Comparison of ENCODE assay signal across 14 cellular contexts in the genomic region with DNA sequence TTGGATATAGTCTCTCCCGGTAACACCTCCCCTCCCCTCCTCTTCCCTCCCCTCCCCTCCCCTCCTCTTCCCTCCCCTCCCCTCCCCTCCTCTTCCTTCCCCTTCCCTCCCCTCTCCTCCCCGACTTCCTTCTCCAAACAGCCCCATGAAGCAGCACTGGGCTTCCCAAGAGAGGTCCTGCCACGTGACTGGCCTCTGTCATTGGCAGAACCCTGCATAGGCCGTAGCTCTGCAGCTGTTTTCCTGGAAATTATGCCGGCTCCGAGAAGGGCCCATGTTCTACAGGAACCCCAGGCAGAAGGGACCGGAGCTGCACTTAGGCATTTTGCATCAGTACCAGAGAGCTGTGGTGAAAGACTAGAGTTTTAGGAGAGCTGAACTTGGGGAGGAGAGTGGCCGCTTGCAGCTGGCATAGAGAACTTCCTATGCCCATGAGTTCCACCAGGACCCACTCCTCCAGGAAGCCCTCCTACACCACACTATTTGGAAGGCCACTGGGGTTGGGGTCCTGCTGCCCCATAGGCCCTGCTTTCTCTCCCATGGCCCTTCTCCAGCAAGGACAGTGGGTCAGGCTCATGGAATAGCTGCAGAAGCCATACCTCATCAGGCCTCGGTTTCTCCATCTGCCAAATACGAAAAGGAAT. TPM values are rescaled to one million over a fixed set of nuclear protein-coding genes. Genes with fewer than 3 reads are reported as not detected.
DNase-seq lines count a peak whose midpoint lies in the region; ATAC-seq and TF ChIP-seq lines count a peak whose summit lies in the region.
"Had no signal": no experiment of that assay in that cellular context is flagged by ENCODE, and none has a peak within 500 bp of the region (broad histone marks: within the 10 kb centered on the region; RNA-seq: fewer than 3 reads in every experiment).

No MANE protein-coding gene starts in this region.

- ATAC-seq in activated CD4-positive, alpha-beta T cell treated with anti-CD3 and anti-CD28 coated beads for 36 hours, result no peak

- no peaks in the 10 kb centered on the region for H4K20me1 ChIP-seq in mammary epithelial cell (ENCODE audit: insufficient read depth, low read length)

- BruUV-seq in mammary epithelial cell (replicated peaks; lab: Mats Ljungman, UMichigan), result no TSS peak

- DNase-seq in breast epithelium (ENCODE audit: low spot score in 2 of 2) (no peak), mammary epithelial cell (no peak), fibroblast of mammary gland (ENCODE audit: low read depth) (peak; percentile 59), myocyte (ENCODE audit: low read depth) (peak; percentile 88), nephron progenitor cell (no peak), erythroblast (lab: John Stamatoyannopoulos, UW) (no peak)
- no peak for DNase-seq in activated CD4-positive, alpha-beta T cell treated with anti-CD3 and anti-CD28 coated beads for 36 hours
- no peak for DNase-seq in activated CD4-positive, alpha-beta T cell treated with anti-CD3 and anti-CD28 coated beads, Interleukin-2, amount 10 ng/mL, durations not matched to agents 7 days and 5 days
- DNase-seq: activated T-cell treated with anti-CD3 and anti-CD28 coated beads, Interleukin-2, amount 50 U/mL, for 1 hour; effector memory CD8-positive, alpha-beta T cell; NCI-H2081; stimulated activated CD4-positive, alpha-beta T cell treated with anti-CD3 and anti-CD28 coated beads, Interleukin-2, amount 100 ng/mL, for 24 hours; SW 1271 had no signal

- H3K79me2 ChIP-seq in mammary epithelial cell (ENCODE audit: insufficient read depth, low read length), result no peaks in the 10 kb centered on the region

- WGBS in mammary epithelial cell (ENCODE audit: low coverage, missing lambda C conversion rate), result 82% methylated on average over 7 of the region's 10 CpGs

- no peak overlapping the region for H3K27ac Mint-ChIP-seq in activated CD4-positive, alpha-beta T cell treated with anti-CD3 and anti-CD28 coated beads for 36 hours
- H3K27ac Mint-ChIP-seq in activated CD4-positive, alpha-beta T cell treated with anti-CD3 and anti-CD28 coated beads, Interleukin-2, amount 10 ng/mL, durations not matched to agents 7 days and 5 days, result no peak overlapping the region
- H3K27ac Mint-ChIP-seq in nephron progenitor cell, result no peak overlapping the region
- H3K27ac Mint-ChIP-seq: effector memory CD8-positive, alpha-beta T cell had no signal

- intact Hi-C loops in breast epithelium (cut with DNase I; ENCODE audit: low total_unique reads), result no loop called here
- intact Hi-C loops in mammary epithelial cell (cut with micrococcal nuclease), result no loop called here
- intact Hi-C loops in activated CD4-positive, alpha-beta T cell treated with anti-CD3 and anti-CD28 coated beads for 36 hours (cut with DNase I, micrococcal nuclease), result no loop called here

- no peaks in the 10 kb centered on the region for H3K36me3 Mint-ChIP-seq in activated CD4-positive, alpha-beta T cell treated with anti-CD3 and anti-CD28 coated beads for 36 hours (ENCODE audit: low read depth)
- H3K36me3 Mint-ChIP-seq in activated CD4-positive, alpha-beta T cell treated with anti-CD3 and anti-CD28 coated beads, Interleukin-2, amount 10 ng/mL, durations not matched to agents 7 days and 5 days (ENCODE audit: low read depth), result no peaks in the 10 kb centered on the region
- H3K36me3 Mint-ChIP-seq in nephron progenitor cell (ENCODE audit: low read depth), result no peaks in the 10 kb centered on the region

- dilution Hi-C loops in mammary epithelial cell (cut with HindIII; ENCODE audit: low sequenced_read_pairs), result no loop called here

- CTCF ChIA-PET in mammary epithelial cell (lab: Charles Lee; ENCODE audit: low non-redundant PET), result no interaction called here
- CTCF ChIA-PET in activated CD4-positive, alpha-beta T cell treated with anti-CD3 and anti-CD28 coated beads for 36 hours (lab: Charles Lee), result interaction anchor here (1.4 kb wide), 1 partner anchor 14 kb away, joined by 3 read pairs; no protein-coding TSS in a partner anchor
- CTCF ChIA-PET in activated CD4-positive, alpha-beta T cell treated with anti-CD3 and anti-CD28 coated beads, Interleukin-2, amount 10 ng/mL, durations not matched to agents 7 days and 5 days (lab: Charles Lee), result interaction anchor here (1.2 kb wide), 1 partner anchor 13 kb away, joined by 4 read pairs; no protein-coding TSS in a partner anchor

- POLR2A ChIA-PET in activated CD4-positive, alpha-beta T cell treated with anti-CD3 and anti-CD28 coated beads for 36 hours (lab: Charles Lee), result no interaction called here
- POLR2A ChIA-PET in activated CD4-positive, alpha-beta T cell treated with anti-CD3 and anti-CD28 coated beads, Interleukin-2, amount 10 ng/mL, durations not matched to agents 7 days and 5 days (lab: Charles Lee), result no interaction called here

- TF ChIP-seq CTCF in breast epithelium (IDR thresholded peaks at IDR 0.05) (no peak), mammary epithelial cell (conservative IDR thresholded peaks at IDR 0.05 in 1 of 2, IDR thresholded peaks at IDR 0.05 in 1 of 2; ENCODE audit: extremely low read depth in 1 of 2, insufficient read depth in 1 of 2, low read depth in 1 of 2, low read length in 2 of 2) (no peak), fibroblast of mammary gland (conservative IDR thresholded peaks at IDR 0.05; ENCODE audit: control insufficient read depth, insufficient read depth, low read depth, low read length) (no peak), nephron progenitor cell (IDR thresholded peaks at IDR 0.05) (no peak)

- no peak for TF ChIP-seq POLR2A in breast epithelium (IDR thresholded peaks at IDR 0.05)
- no peak for TF ChIP-seq POLR2A in erythroblast (IDR thresholded peaks at IDR 0.05; ENCODE audit: low read length)

- no peak overlapping the region for H3K9ac ChIP-seq in mammary epithelial cell (ENCODE audit: insufficient read depth, low read length)

- H3K27me3 ChIP-seq in breast epithelium, result no peaks in the 10 kb centered on the region
- peaks cover 2% of the 10 kb centered on the region for H3K27me3 ChIP-seq in mammary epithelial cell (ENCODE audit: insufficient read depth, low read length)

- peaks cover 4% of the 10 kb centered on the region for H3K4me1 Mint-ChIP-seq in activated CD4-positive, alpha-beta T cell treated with anti-CD3 and anti-CD28 coated beads for 36 hours
- peaks cover 5% of the 10 kb centered on the region for H3K4me1 Mint-ChIP-seq in activated CD4-positive, alpha-beta T cell treated with anti-CD3 and anti-CD28 coated beads, Interleukin-2, amount 10 ng/mL, durations not matched to agents 7 days and 5 days
- H3K4me1 Mint-ChIP-seq in nephron progenitor cell, result peaks cover 58% of the 10 kb centered on the region

- H3K4me3 Mint-ChIP-seq in activated CD4-positive, alpha-beta T cell treated with anti-CD3 and anti-CD28 coated beads for 36 hours, result no peak overlapping the region
- H3K4me3 Mint-ChIP-seq in activated CD4-positive, alpha-beta T cell treated with anti-CD3 and anti-CD28 coated beads, Interleukin-2, amount 10 ng/mL, durations not matched to agents 7 days and 5 days, result no peak overlapping the region
- no peak overlapping the region for H3K4me3 Mint-ChIP-seq in nephron progenitor cell
- H3K4me3 Mint-ChIP-seq: effector memory CD8-positive, alpha-beta T cell had no signal

- H2AFZ ChIP-seq in mammary epithelial cell (ENCODE audit: low read depth, low read length), result no peak overlapping the region

- H3K27me3 Mint-ChIP-seq in activated CD4-positive, alpha-beta T cell treated with anti-CD3 and anti-CD28 coated beads for 36 hours, result peaks cover 16% of the 10 kb centered on the region
- H3K27me3 Mint-ChIP-seq in activated CD4-positive, alpha-beta T cell treated with anti-CD3 and anti-CD28 coated beads, Interleukin-2, amount 10 ng/mL, durations not matched to agents 7 days and 5 days, result peaks cover 18% of the 10 kb centered on the region
- peaks cover 4% of the 10 kb centered on the region for H3K27me3 Mint-ChIP-seq in nephron progenitor cell (ENCODE audit: low read depth, poor library complexity)

- no peaks in the 10 kb centered on the region for H3K9me3 Mint-ChIP-seq in activated CD4-positive, alpha-beta T cell treated with anti-CD3 and anti-CD28 coated beads for 36 hours (ENCODE audit: low read depth)
- H3K9me3 Mint-ChIP-seq in activated CD4-positive, alpha-beta T cell treated with anti-CD3 and anti-CD28 coated beads, Interleukin-2, amount 10 ng/mL, durations not matched to agents 7 days and 5 days, result no peaks in the 10 kb centered on the region
- H3K9me3 Mint-ChIP-seq in nephron progenitor cell, result no peaks in the 10 kb centered on the region
- H3K9me3 Mint-ChIP-seq: effector memory CD8-positive, alpha-beta T cell had no signal

- in situ Hi-C loops in mammary epithelial cell (cut with MboI; ENCODE audit: low sequenced_read_pairs in 2 of 2), result no loop called here

- peak overlapping the region; percentile 22 to 85 for H3K27ac ChIP-seq in breast epithelium
- H3K27ac ChIP-seq in mammary epithelial cell (ENCODE audit: insufficient read depth, low read depth, low read length), result no peak overlapping the region

- H3K4me3 ChIP-seq in breast epithelium, result no peak overlapping the region
- H3K4me3 ChIP-seq in mammary epithelial cell (replicated peaks in 1 of 3; ENCODE audit: insufficient read depth in 1 of 3, low read depth in 2 of 3, low read length in 3 of 3), result no peak overlapping the region
- H3K4me3 ChIP-seq in fibroblast of mammary gland (ENCODE audit: control insufficient read depth, low read depth, low read length), result no peak overlapping the region

- H3K9me3 ChIP-seq in breast epithelium, result no peaks in the 10 kb centered on the region
- no peaks in the 10 kb centered on the region for H3K9me3 ChIP-seq in mammary epithelial cell (replicated peaks; ENCODE audit: insufficient read depth, low read length)

- H3K36me3 ChIP-seq in breast epithelium (no peaks in the 10 kb centered on the region), mammary epithelial cell (ENCODE audit: insufficient read depth, low read length) (no peaks in the 10 kb centered on the region)

- H3K4me2 ChIP-seq in mammary epithelial cell (ENCODE audit: insufficient read depth, low read depth, low read length), result no peak overlapping the region

- H3K4me1 ChIP-seq in breast epithelium (peaks cover 6 to 9% of the 10 kb centered on the region in 2 donors), mammary epithelial cell (ENCODE audit: insufficient read depth, low read length) (no peaks in the 10 kb centered on the region)

RNA-seq across cellular contexts. Expression of gene TNFAIP2, which starts 5.1 kb away (rescaled TPM):
- total RNA-seq in breast epithelium, result 10 to 100 TPM; 43.6 to 76.5 (median 60.0) TPM
- total RNA-seq in mammary epithelial cell, result 1 to 10 TPM; 1.8 to 3.3 TPM
- 0.14 TPM for polyA plus RNA-seq in mammary epithelial cell
- polyA minus RNA-seq in mammary epithelial cell, result not detected
- total RNA-seq in myocyte, result 76.6 and 179 TPM in 2 replicates
- 21.1 TPM for polyA plus RNA-seq in myocyte (2012)
- total RNA-seq in activated CD4-positive, alpha-beta T cell treated with anti-CD3 and anti-CD28 coated beads for 36 hours, result 1 to 10 TPM; 1.7 to 1.8 TPM
- total RNA-seq in activated CD4-positive, alpha-beta T cell treated with anti-CD3 and anti-CD28 coated beads, Interleukin-2, amount 10 ng/mL, durations not matched to agents 7 days and 5 days, result under 1 TPM in 1 of 2 experiments, not detected in 1; 0.60 TPM

RNA-seq across cellular contexts. Expression of gene EXOC3L4, which starts 23.6 kb away (rescaled TPM):
- total RNA-seq in breast epithelium (1 to 10 TPM in 1 of 3 donors, under 1 TPM in 1, not detected in 1; 0.66 to 1.0 TPM), mammary epithelial cell (not detected), myocyte (58.9 and 99.9 TPM in 2 replicates)
- polyA plus RNA-seq in mammary epithelial cell, result not detected
- polyA minus RNA-seq in mammary epithelial cell, result not detected
- polyA plus RNA-seq in myocyte (2012), result 3.0 TPM
- not detected for total RNA-seq in activated CD4-positive, alpha-beta T cell treated with anti-CD3 and anti-CD28 coated beads for 36 hours
- total RNA-seq in activated CD4-positive, alpha-beta T cell treated with anti-CD3 and anti-CD28 coated beads, Interleukin-2, amount 10 ng/mL, durations not matched to agents 7 days and 5 days, result not detected

RNA-seq across cellular contexts. Expression of gene LBHD2, which starts 34.1 kb away (rescaled TPM):
- total RNA-seq in breast epithelium (not detected), mammary epithelial cell (not detected), myocyte (0.94 and 2.7 TPM in 2 replicates)
- polyA plus RNA-seq in mammary epithelial cell, result not detected
- polyA minus RNA-seq in mammary epithelial cell, result not detected
- not detected for polyA plus RNA-seq in myocyte (2012)
- total RNA-seq in activated CD4-positive, alpha-beta T cell treated with anti-CD3 and anti-CD28 coated beads for 36 hours, result not detected
- total RNA-seq in activated CD4-positive, alpha-beta T cell treated with anti-CD3 and anti-CD28 coated beads, Interleukin-2, amount 10 ng/mL, durations not matched to agents 7 days and 5 days, result not detected
- total RNA-seq: lower leg skin had no signal

Comparison
In these comparisons a context has a peak if more than half of its experiments do, and no peak if none do; other contexts are left out.
1. RNA of gene TNFAIP2, which starts 5.1 kb away (total RNA-seq): 76.6 to 179 TPM in myocyte and 43.6 to 76.5 TPM in breast epithelium; 1.8 to 3.3 TPM in mammary epithelial cell, 1.7 to 1.8 TPM in activated CD4-positive, alpha-beta T cell treated with anti-CD3 and anti-CD28 coated beads for 36 hours and 0.60 TPM in activated CD4-positive, alpha-beta T cell treated with anti-CD3 and anti-CD28 coated beads, Interleukin-2, amount 10 ng/mL, durations not matched to agents 7 days and 5 days; every median in the first group is over 10 times any median in the second.
2. DNase-seq: peak in fibroblast of mammary gland (single experiment) and myocyte (single experiment); none in breast epithelium (0 of 2), mammary epithelial cell (single experiment), activated CD4-positive, alpha-beta T cell treated with anti-CD3 and anti-CD28 coated beads for 36 hours (single experiment), activated CD4-positive, alpha-beta T cell treated with anti-CD3 and anti-CD28 coated beads, Interleukin-2, amount 10 ng/mL, durations not matched to agents 7 days and 5 days (single experiment), nephron progenitor cell (single experiment) and erythroblast (0 of 2).
3. RNA of gene EXOC3L4, which starts 23.6 kb away (total RNA-seq): 58.9 to 99.9 TPM in myocyte; 0.66 to 1.0 TPM in breast epithelium, not detected in mammary epithelial cell, not detected in activated CD4-positive, alpha-beta T cell treated with anti-CD3 and anti-CD28 coated beads for 36 hours and not detected in activated CD4-positive, alpha-beta T cell treated with anti-CD3 and anti-CD28 coated beads, Interleukin-2, amount 10 ng/mL, durations not matched to agents 7 days and 5 days; every median in the first group is over 10 times any median in the second.